6 cellular contexts compared by ENCODE assay signal in the genomic region with DNA sequence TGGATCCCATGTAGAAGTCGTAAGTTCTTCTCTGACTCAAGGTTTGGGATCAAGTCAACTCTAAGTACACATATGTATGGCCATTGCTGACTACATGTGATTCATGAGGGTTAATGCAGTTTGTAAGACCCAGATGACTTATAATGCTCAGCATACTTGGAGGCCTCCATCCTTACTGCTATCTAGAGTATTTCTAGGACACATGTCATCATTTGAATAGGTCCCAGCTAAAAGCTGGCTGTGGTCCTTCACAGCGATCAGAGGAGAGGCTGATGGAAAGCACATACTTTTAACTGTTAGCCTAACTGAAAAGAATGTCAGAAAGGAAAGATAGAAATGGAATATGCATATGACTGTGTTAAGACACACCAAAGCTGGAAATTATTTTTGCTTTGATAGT.
"Had no signal": no experiment of that assay in that cellular context is flagged by ENCODE, and none has a peak within 500 bp of the region (broad histone marks: within the 10 kb centered on the region; RNA-seq: fewer than 3 reads in every experiment).

No MANE protein-coding gene starts in this region.

- ATAC-seq: K562 had no signal

- H3K4me3 ChIP-seq: GM23248, K562 had no signal

- FAIRE-seq: HTR-8/SVneo, K562 had no signal

- H2AFZ ChIP-seq: GM23248 had no signal

- H3K27ac ChIP-seq: GM23248 had no signal

- H3K9ac ChIP-seq: GM23248 had no signal

- DNase-seq: GM23248, GOT3, HCEC 1CT, IMR-90 had no signal
